15 cellular contexts compared by ENCODE assay signal in genomic region chr1:209363112-209363511, GRCh38.
DNase-seq lines count a peak whose midpoint lies in the region; ATAC-seq and TF ChIP-seq lines count a peak whose summit lies in the region.
"Had no signal": no experiment of that assay in that cellular context is flagged by ENCODE, and none has a peak within 500 bp of the region (broad histone marks: within the 10 kb centered on the region; RNA-seq: fewer than 3 reads in every experiment).

No MANE protein-coding gene starts in this region.

- H3K4me1 Mint-ChIP-seq in activated naive CD4-positive, alpha-beta T cell treated with anti-CD3 and anti-CD28 coated beads for 36 hours (ENCODE audit: low read depth), result no peaks in the 10 kb centered on the region
- H3K4me1 Mint-ChIP-seq in MCF 10A (ENCODE audit: insufficient read depth, unreplicated experiment), result peaks cover 60% of the 10 kb centered on the region
- H3K4me1 Mint-ChIP-seq: stimulated activated naive B cell treated with anti-CD40 and anti-IgM and Interleukin-4, amounts not matched to agents 10 μg/mL and 1 μg/mL and 100 μg/mL, for 72 hours had no signal

- H3K9me3 ChIP-seq in psoas muscle (no peaks in the 10 kb centered on the region), ascending aorta (no peaks in the 10 kb centered on the region)
- H3K9me3 ChIP-seq: uterus had no signal

- H3K9me3 Mint-ChIP-seq in activated naive CD4-positive, alpha-beta T cell treated with anti-CD3 and anti-CD28 coated beads for 36 hours, result no peaks in the 10 kb centered on the region
- no peaks in the 10 kb centered on the region for H3K9me3 Mint-ChIP-seq in MCF 10A (ENCODE audit: unreplicated experiment)
- H3K9me3 Mint-ChIP-seq: stimulated activated naive B cell treated with anti-CD40 and anti-IgM and Interleukin-4, amounts not matched to agents 10 μg/mL and 1 μg/mL and 100 μg/mL, for 72 hours had no signal

- H3K36me3 ChIP-seq in psoas muscle (ENCODE audit: insufficient read depth in 1 of 2, low read depth in 1 of 2) (no peaks in the 10 kb centered on the region), ascending aorta (no peaks in the 10 kb centered on the region)
- H3K36me3 ChIP-seq: uterus had no signal

- TF ChIP-seq CTCF in MCF 10A (IDR thresholded peaks at IDR 0.05; ENCODE audit: unreplicated experiment), result no peak
- no peak for TF ChIP-seq CTCF in psoas muscle (IDR thresholded peaks at IDR 0.05)
- no peak for TF ChIP-seq CTCF in ascending aorta (IDR thresholded peaks at IDR 0.05)

- 61 to 67% (median 64%) methylated on average over 4 of the region's 4 CpGs for WGBS in psoas muscle, 3 donors

- H3K27me3 ChIP-seq in psoas muscle (ENCODE audit: insufficient read depth in 3 of 3, low read length in 2 of 3), result peaks cover 0 to 4% (median 0%) of the 10 kb centered on the region in 3 donors
- no peaks in the 10 kb centered on the region for H3K27me3 ChIP-seq in ascending aorta
- H3K27me3 ChIP-seq: uterus had no signal

- H3K4me3 ChIP-seq in psoas muscle, result no peak overlapping the region
- no peak overlapping the region for H3K4me3 ChIP-seq in ascending aorta
- H3K4me3 ChIP-seq: uterus had no signal

- ATAC-seq in psoas muscle (no peak), Right ventricle myocardium inferior (no peak)
- ATAC-seq: stimulated activated naive B cell treated with anti-CD40 and anti-IgM and Interleukin-4, amounts not matched to agents 10 μg/mL and 1 μg/mL and 100 μg/mL, for 72 hours had no signal

- intact Hi-C loops in activated naive CD4-positive, alpha-beta T cell treated with anti-CD3 and anti-CD28 coated beads for 36 hours (cut with micrococcal nuclease), result no loop called here
- intact Hi-C loops in MCF 10A (cut with micrococcal nuclease) (no loop called here), psoas muscle (cut with DNase I) (no loop called here), ascending aorta (cut with DNase I) (no loop called here), Right ventricle myocardium inferior (cut with DNase I) (no loop called here)

- H3K27me3 Mint-ChIP-seq in activated naive CD4-positive, alpha-beta T cell treated with anti-CD3 and anti-CD28 coated beads for 36 hours (ENCODE audit: low read depth), result peaks cover 8% of the 10 kb centered on the region
- H3K27me3 Mint-ChIP-seq in MCF 10A (ENCODE audit: insufficient read depth, unreplicated experiment), result no peaks in the 10 kb centered on the region

- no peak for DNase-seq in activated naive CD4-positive, alpha-beta T cell treated with anti-CD3 and anti-CD28 coated beads for 36 hours
- no peak for DNase-seq in activated naive CD4-positive, alpha-beta T cell treated with Interleukin-2 at 50 U/mL for 16 hours
- DNase-seq in MCF 10A (ENCODE audit: unreplicated experiment) (no peak), kidney tubule cell (ENCODE audit: low spot score) (peak; percentile 44), HuH-7.5 (ENCODE audit: low spot score) (no peak), psoas muscle (no peak), ascending aorta (ENCODE audit: low spot score in 2 of 2) (no peak), Right ventricle myocardium inferior (ENCODE audit: missing footprints) (no peak)
- DNase-seq: activated CD8-positive, alpha-beta memory T cell treated with anti-CD3 and anti-CD28 coated beads for 24 hours; activated effector memory CD4-positive, alpha-beta T cell treated with Interleukin-2 at 50 U/mL for 16 hours; aorta; NCI-H2227 treated with DMSO at 0.1 percent for 48 hours; stimulated activated naive B cell treated with anti-CD40 and anti-IgM and Interleukin-4, amounts not matched to agents 10 μg/mL and 1 μg/mL and 100 μg/mL, for 72 hours; uterus had no signal

- no TSS peak for BruUV-seq in MCF 10A (replicated peaks; lab: Mats Ljungman, UMichigan)

- H3K36me3 Mint-ChIP-seq in activated naive CD4-positive, alpha-beta T cell treated with anti-CD3 and anti-CD28 coated beads for 36 hours (ENCODE audit: low read depth), result no peaks in the 10 kb centered on the region
- H3K36me3 Mint-ChIP-seq in MCF 10A (ENCODE audit: insufficient read depth, unreplicated experiment), result no peaks in the 10 kb centered on the region
- H3K36me3 Mint-ChIP-seq: stimulated activated naive B cell treated with anti-CD40 and anti-IgM and Interleukin-4, amounts not matched to agents 10 μg/mL and 1 μg/mL and 100 μg/mL, for 72 hours had no signal

- no peak overlapping the region for H3K4me3 Mint-ChIP-seq in activated naive CD4-positive, alpha-beta T cell treated with anti-CD3 and anti-CD28 coated beads for 36 hours
- no peak overlapping the region for H3K4me3 Mint-ChIP-seq in MCF 10A (ENCODE audit: unreplicated experiment)
- H3K4me3 Mint-ChIP-seq: stimulated activated naive B cell treated with anti-CD40 and anti-IgM and Interleukin-4, amounts not matched to agents 10 μg/mL and 1 μg/mL and 100 μg/mL, for 72 hours had no signal

- H3K27ac ChIP-seq in psoas muscle, result no peak overlapping the region
- no peak overlapping the region for H3K27ac ChIP-seq in ascending aorta
- H3K27ac ChIP-seq: HL-60, uterus had no signal

- POLR2A ChIA-PET in MCF 10A (lab: Yijun Ruan, JAX), result interaction anchor here (0.6 to 41.8 kb wide), 7 partner anchors 2 to 167 kb away, joined by 3 to 6956 read pairs (median 658); no protein-coding TSS in a partner anchor

- H3K27ac Mint-ChIP-seq in activated naive CD4-positive, alpha-beta T cell treated with anti-CD3 and anti-CD28 coated beads for 36 hours, result peak overlapping the region; percentile 5
- H3K27ac Mint-ChIP-seq in MCF 10A (ENCODE audit: low read depth, unreplicated experiment), result peak overlapping the region; percentile 88
- H3K27ac Mint-ChIP-seq: stimulated activated naive B cell treated with anti-CD40 and anti-IgM and Interleukin-4, amounts not matched to agents 10 μg/mL and 1 μg/mL and 100 μg/mL, for 72 hours had no signal

- CTCF ChIA-PET in activated naive CD4-positive, alpha-beta T cell treated with anti-CD3 and anti-CD28 coated beads for 36 hours (lab: Charles Lee), result interaction anchor here (2.0 kb wide), 1 partner anchor 9 kb away, joined by 10 read pairs; no protein-coding TSS in a partner anchor
- CTCF ChIA-PET in MCF 10A (lab: Yijun Ruan, JAX), result interaction anchor here (0.9 to 41.1 kb wide), 9 partner anchors 6 to 202 kb away, joined by 3 to 1242 read pairs (median 5); no protein-coding TSS in a partner anchor

- H3K4me1 ChIP-seq in psoas muscle (no peaks in the 10 kb centered on the region), ascending aorta (no peaks in the 10 kb centered on the region)
- H3K4me1 ChIP-seq: uterus had no signal
